1 cellular context compared by ENCODE assay signal in genomic region chr19:16185925-16186234, GRCh38.
A peak's percentile ranks its signal among the peaks of the same experiment; 100 is the strongest.
TF ChIP-seq lines count a peak whose summit lies in the region.

No MANE protein-coding gene starts in this region.

TF ChIP-seq in K562, 482 proteins besides CTCF, POLR2A, EP300 and RAD21:
- TF ChIP-seq GTF2E2 (tag; IDR thresholded peaks at IDR 0.05) = 0 out of 2 replicates have a peak, but pooled peaks have one; percentile 12
- TF ChIP-seq ZBTB7A (IDR thresholded peaks at IDR 0.05; ENCODE audit: borderline replicate concordance, control insufficient read depth, low read depth, low read length) = peak; percentile 90; the same call in 1 of the 2 replicates
- TF ChIP-seq, protein P1, sequence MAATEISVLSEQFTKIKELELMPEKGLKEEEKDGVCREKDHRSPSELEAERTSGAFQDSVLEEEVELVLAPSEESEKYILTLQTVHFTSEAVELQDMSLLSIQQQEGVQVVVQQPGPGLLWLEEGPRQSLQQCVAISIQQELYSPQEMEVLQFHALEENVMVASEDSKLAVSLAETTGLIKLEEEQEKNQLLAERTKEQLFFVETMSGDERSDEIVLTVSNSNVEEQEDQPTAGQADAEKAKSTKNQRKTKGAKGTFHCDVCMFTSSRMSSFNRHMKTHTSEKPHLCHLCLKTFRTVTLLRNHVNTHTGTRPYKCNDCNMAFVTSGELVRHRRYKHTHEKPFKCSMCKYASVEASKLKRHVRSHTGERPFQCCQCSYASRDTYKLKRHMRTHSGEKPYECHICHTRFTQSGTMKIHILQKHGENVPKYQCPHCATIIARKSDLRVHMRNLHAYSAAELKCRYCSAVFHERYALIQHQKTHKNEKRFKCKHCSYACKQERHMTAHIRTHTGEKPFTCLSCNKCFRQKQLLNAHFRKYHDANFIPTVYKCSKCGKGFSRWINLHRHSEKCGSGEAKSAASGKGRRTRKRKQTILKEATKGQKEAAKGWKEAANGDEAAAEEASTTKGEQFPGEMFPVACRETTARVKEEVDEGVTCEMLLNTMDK (IDR thresholded peaks at IDR 0.05; ENCODE audit: borderline replicate concordance, insufficient read depth, low read depth, low read length, poor library complexity, severe bottlenecking) = peak; percentile 77
- 0 out of 2 replicates have a peak, but pooled peaks have one; percentile 22 for TF ChIP-seq SMC3 (conservative IDR thresholded peaks at IDR 0.05; ENCODE audit: insufficient read depth, low read depth, low read length)
- TF ChIP-seq MCM7 (IDR thresholded peaks at IDR 0.05) = no peak
